ENCODE assay signal across 1 cellular context in genomic region chr17:79927136-79927661, GRCh38.
TF ChIP-seq lines count a peak whose summit lies in the region.

No MANE protein-coding gene starts in this region.

TF ChIP-seq in HepG2, 621 proteins besides CTCF, POLR2A, EP300 and RAD21 (continued from another document and continues in another):
- TF ChIP-seq ZNF609 (CRISPR knock-in tag; IDR thresholded peaks at IDR 0.05; ENCODE audit: borderline replicate concordance): peak; percentile 28; the same call in 1 of the 2 replicates
- TF ChIP-seq MYC (CRISPR knock-in tag; IDR thresholded peaks at IDR 0.05; ENCODE audit: borderline replicate concordance): 0 out of 2 replicates have a peak, but pooled peaks have one; percentile 33
- TF ChIP-seq HOXA5 (CRISPR knock-in tag; IDR thresholded peaks at IDR 0.05): 0 out of 2 replicates have a peak, but pooled peaks have one; percentile 33
- no peak for TF ChIP-seq ZNF329 (CRISPR knock-in tag; IDR thresholded peaks at IDR 0.05; ENCODE audit: low read depth)
- 0 out of 2 replicates have a peak, but pooled peaks have one; percentile 30 for TF ChIP-seq ZNF160 (CRISPR knock-in tag; IDR thresholded peaks at IDR 0.05)
- TF ChIP-seq ZNF230 (CRISPR knock-in tag; IDR thresholded peaks at IDR 0.05): no peak
- no peak for TF ChIP-seq ZNF281 (CRISPR knock-in tag; IDR thresholded peaks at IDR 0.05; ENCODE audit: borderline replicate concordance)
- TF ChIP-seq ZBTB43 (CRISPR knock-in tag; conservative IDR thresholded peaks at IDR 0.05): no peak
- no peak for TF ChIP-seq ZEB1 (IDR thresholded peaks at IDR 0.05; ENCODE audit: insufficient replicate concordance, low read depth)
- TF ChIP-seq GABPA (IDR thresholded peaks at IDR 0.05; ENCODE audit: low read depth, low read length): no peak
- 0 out of 2 replicates have a peak, but pooled peaks have one; percentile 7 for TF ChIP-seq GABPA (CRISPR knock-in tag; IDR thresholded peaks at IDR 0.05; ENCODE audit: low read depth)
- no peak; the same call in 1 of the 2 replicates for TF ChIP-seq DPF2 (CRISPR knock-in tag; IDR thresholded peaks at IDR 0.05; ENCODE audit: borderline replicate concordance, low read depth)
- TF ChIP-seq JDP2 (CRISPR knock-in tag; IDR thresholded peaks at IDR 0.05; ENCODE audit: borderline replicate concordance): no peak
- no peak for TF ChIP-seq JUNB (CRISPR knock-in tag; IDR thresholded peaks at IDR 0.05; ENCODE audit: borderline replicate concordance)
- TF ChIP-seq GTF2F1 (IDR thresholded peaks at IDR 0.05; ENCODE audit: low read length): no peak
- no peak for TF ChIP-seq SP2 (CRISPR knock-in tag; IDR thresholded peaks at IDR 0.05)
- TF ChIP-seq DDIT3 (CRISPR knock-in tag; IDR thresholded peaks at IDR 0.05): no peak
- TF ChIP-seq PHF20 (CRISPR knock-in tag; IDR thresholded peaks at IDR 0.05): no peak
- no peak for TF ChIP-seq PAWR (CRISPR knock-in tag; IDR thresholded peaks at IDR 0.05; ENCODE audit: borderline replicate concordance)
- TF ChIP-seq GTF3A (CRISPR knock-in tag; conservative IDR thresholded peaks at IDR 0.05): no peak
- TF ChIP-seq ZNF331 (CRISPR knock-in tag; IDR thresholded peaks at IDR 0.05): no peak
- no peak for TF ChIP-seq PAF1 (CRISPR knock-in tag; IDR thresholded peaks at IDR 0.05)
- TF ChIP-seq RARA (CRISPR knock-in tag; IDR thresholded peaks at IDR 0.05): 0 out of 2 replicates have a peak, but pooled peaks have one; percentile 4
- no peak for TF ChIP-seq ZNF83 (CRISPR knock-in tag; IDR thresholded peaks at IDR 0.05; ENCODE audit: borderline replicate concordance)
- no peak for TF ChIP-seq GLI4 (CRISPR knock-in tag; IDR thresholded peaks at IDR 0.05; ENCODE audit: borderline replicate concordance)
- no peak for TF ChIP-seq KAT7 (CRISPR knock-in tag; IDR thresholded peaks at IDR 0.05; ENCODE audit: borderline replicate concordance)
- TF ChIP-seq ZNF7 (CRISPR knock-in tag; IDR thresholded peaks at IDR 0.05): no peak
- TF ChIP-seq TEF (CRISPR knock-in tag; IDR thresholded peaks at IDR 0.05): no peak
- no peak for TF ChIP-seq MNT (IDR thresholded peaks at IDR 0.05)
- TF ChIP-seq SNAPC2 (CRISPR knock-in tag; IDR thresholded peaks at IDR 0.05): no peak
- 0 out of 2 replicates have a peak, but pooled peaks have one; percentile 69 for TF ChIP-seq CHD4 (IDR thresholded peaks at IDR 0.05; ENCODE audit: borderline replicate concordance, low read length)
- no peak for TF ChIP-seq ZNF276 (CRISPR knock-in tag; IDR thresholded peaks at IDR 0.05; ENCODE audit: low read depth)
- TF ChIP-seq MYPOP (CRISPR knock-in tag; IDR thresholded peaks at IDR 0.05): peak; percentile 69; the same call in 1 of the 2 replicates
- no peak for TF ChIP-seq ZNF569 (CRISPR knock-in tag; IDR thresholded peaks at IDR 0.05; ENCODE audit: borderline replicate concordance)
- no peak for TF ChIP-seq ZNF691 (CRISPR knock-in tag; IDR thresholded peaks at IDR 0.05; ENCODE audit: borderline replicate concordance, low read depth)
- no peak for TF ChIP-seq CCAR2 (optimal IDR thresholded peaks at IDR 0.05; ENCODE audit: low read depth, low read length)
- TF ChIP-seq ZNF567 (CRISPR knock-in tag; IDR thresholded peaks at IDR 0.05; ENCODE audit: borderline replicate concordance): no peak
- no peak for TF ChIP-seq PCBP1 (IDR thresholded peaks at IDR 0.05; ENCODE audit: borderline replicate concordance, low read depth, low read length)
- no peak for TF ChIP-seq IKZF1 (IDR thresholded peaks at IDR 0.05)
- no peak for TF ChIP-seq GZF1 (CRISPR knock-in tag; IDR thresholded peaks at IDR 0.05)
- TF ChIP-seq ZNF205 (CRISPR knock-in tag; IDR thresholded peaks at IDR 0.05): no peak
- TF ChIP-seq ARNTL (CRISPR knock-in tag; IDR thresholded peaks at IDR 0.05): no peak
- TF ChIP-seq ZNF576 (CRISPR knock-in tag; IDR thresholded peaks at IDR 0.05): 0 out of 2 replicates have a peak, but pooled peaks have one; percentile 0
- TF ChIP-seq SPEN (CRISPR knock-in tag; IDR thresholded peaks at IDR 0.05; ENCODE audit: low read depth): peak; percentile 52; the same call in 1 of the 2 replicates
- no peak for TF ChIP-seq DMAP1 (CRISPR knock-in tag; IDR thresholded peaks at IDR 0.05)
- TF ChIP-seq TRIM22 (IDR thresholded peaks at IDR 0.05): no peak
